ENCODE assay signal across 23 cellular contexts in genomic region chr22:40955516-40955915, GRCh38. TPM values are rescaled to one million over a fixed set of nuclear protein-coding genes. Genes with fewer than 3 reads are reported as not detected.
DNase-seq lines count a peak whose midpoint lies in the region; FAIRE-seq and TF ChIP-seq lines count a peak whose summit lies in the region.
"Had no signal": no experiment of that assay in that cellular context is flagged by ENCODE, and none has a peak within 500 bp of the region (broad histone marks: within the 10 kb centered on the region; RNA-seq: fewer than 3 reads in every experiment).

No MANE protein-coding gene starts in this region.

- WGBS in GM23248 (ENCODE audit: low coverage in 1 of 2, low lambda C conversion rate in 2 of 2, missing lambda C conversion rate in 2 of 2), 2 experiments, result 6 to 11% methylated on average over 2 of the region's 2 CpGs

- TF ChIP-seq CTCF in AG09319 (IDR thresholded peaks at IDR 0.05; ENCODE audit: low read depth, low read length), result no peak
- TF ChIP-seq CTCF in fibroblast of the aortic adventitia (IDR thresholded peaks at IDR 0.05; ENCODE audit: insufficient read depth, low read length), result no peak

- FAIRE-seq in frontal cortex (lab: Jason Lieb, UNC), result no peak

- peak; percentile 20 for DNase-seq in AG09319 (ENCODE audit: extremely low read depth, low read depth)
- DNase-seq in GM23248, result peak; percentile 81
- peak; percentile 88 for DNase-seq in adipocyte (ENCODE audit: low read depth)
- peak; percentile 62 for DNase-seq in fibroblast of the aortic adventitia (ENCODE audit: low read depth)
- no peak for DNase-seq in retina
- no peak for DNase-seq in ureter (ENCODE audit: low spot score)
- no peak for DNase-seq in activated CD4-positive, CD25-positive, alpha-beta regulatory T cell treated with anti-CD3 and anti-CD28 coated beads, Interleukin-2, amount 50 U/mL, for 72 hours
- DNase-seq in frontal cortex (ENCODE audit: low spot score in 2 of 2), result no peak
- DNase-seq: activated CD4-positive, alpha-beta T cell treated with anti-CD3 and anti-CD28 coated beads for 48 hours; activated CD8-positive, alpha-beta memory T cell treated with anti-CD3 and anti-CD28 coated beads, Interleukin-2, amount 10 ng/mL, durations not matched to agents 7 days and 5 days; CD8-positive, alpha-beta memory T cell; colonic mucosa; DMS79; endodermal cell; foreskin melanocyte; HCEC 1CT; naive thymus-derived CD4-positive, alpha-beta T cell; NCI-H187; NCI-H2227 treated with DMSO at 0.1 percent for 48 hours; NCI-H82; SHP77 treated with DMSO at 0.1 percent for 48 hours; stimulated activated naive CD4-positive, alpha-beta T cell; T-helper 1 cell had no signal

- peaks cover 22% of the 10 kb centered on the region for H3F3A ChIP-seq in GM23248 (ENCODE audit: insufficient read depth)

- H4K20me1 ChIP-seq in GM23248 (ENCODE audit: insufficient read depth), result no peaks in the 10 kb centered on the region

- H3K27ac ChIP-seq in GM23248, result peak overlapping the region; percentile 55
- H3K27ac ChIP-seq: colonic mucosa had no signal

- H3K9ac ChIP-seq in GM23248 (no peak overlapping the region), adipocyte (ENCODE audit: low read length) (no peak overlapping the region)

- H3K4me2 ChIP-seq in GM23248 (ENCODE audit: unreplicated experiment), result peak overlapping the region; percentile 19

- H3K9me3 ChIP-seq in GM23248 (ENCODE audit: low read depth) (no peaks in the 10 kb centered on the region), adipocyte (ENCODE audit: control insufficient read depth, low read length) (no peaks in the 10 kb centered on the region)
- H3K9me3 ChIP-seq: colonic mucosa had no signal

- H3K4me1 ChIP-seq in GM23248 (ENCODE audit: insufficient read depth) (peaks cover 24% of the 10 kb centered on the region), adipocyte (ENCODE audit: control insufficient read depth, insufficient read depth, low read length) (peaks cover 27% of the 10 kb centered on the region)

- H2AFZ ChIP-seq in GM23248, result no peak overlapping the region

- H3K27me3 ChIP-seq in GM23248 (replicated peaks; ENCODE audit: insufficient read depth), result no peaks in the 10 kb centered on the region
- no peaks in the 10 kb centered on the region for H3K27me3 ChIP-seq in adipocyte (replicated peaks; ENCODE audit: control insufficient read depth, insufficient read depth, low read length)
- H3K27me3 ChIP-seq: colonic mucosa had no signal

- H3K36me3 ChIP-seq in GM23248 (ENCODE audit: low read depth) (peaks cover 14% of the 10 kb centered on the region; the same call in 1 of the 2 replicates), adipocyte (ENCODE audit: control insufficient read depth, insufficient read depth, low read length, severe bottlenecking) (peaks cover 25% of the 10 kb centered on the region)
- H3K36me3 ChIP-seq: colonic mucosa had no signal

- in situ Hi-C loops in GM23248 (cut with MboI), result no loop called here

- H3K79me2 ChIP-seq in GM23248 (ENCODE audit: insufficient read depth), result peaks cover 87% of the 10 kb centered on the region

- no peaks in the 10 kb centered on the region for H3K9me2 ChIP-seq in GM23248 (ENCODE audit: insufficient read depth)

- no peak overlapping the region for H3K4me3 ChIP-seq in GM23248
- H3K4me3 ChIP-seq in adipocyte (ENCODE audit: low read length), result peak overlapping the region; percentile 15
- no peak overlapping the region for H3K4me3 ChIP-seq in fibroblast of the aortic adventitia (ENCODE audit: low read depth, low read length)
- H3K4me3 ChIP-seq: colonic mucosa had no signal

RNA-seq across cellular contexts. Expression of gene RBX1, which starts 4.3 kb away (rescaled TPM):
- total RNA-seq in GM23248 (2014; rRNA removed; shearing (Covaris generic)), result 34.8 and 45.9 TPM in 2 replicates
- 203 and 222 TPM in 2 replicates for polyA plus RNA-seq in GM23248 (2016; fragmentation: Nextera tagmentation; extraction: Ambion mirVana)
- total RNA-seq in fibroblast of the aortic adventitia (ENCODE audit: low replicate concordance) (12.8 and 73.1 TPM in 2 replicates), ureter (51.7 TPM), frontal cortex (96.2 TPM)

Comparison
In these comparisons a context has a peak if more than half of its experiments do, and no peak if none do; other contexts are left out.
1. DNase-seq: peak in AG09319 (single experiment), GM23248 (single experiment), adipocyte (single experiment) and fibroblast of the aortic adventitia (single experiment); none in retina (single experiment), ureter (single experiment), activated CD4-positive, CD25-positive, alpha-beta regulatory T cell treated with anti-CD3 and anti-CD28 coated beads, Interleukin-2, amount 50 U/mL, for 72 hours (single experiment) and frontal cortex (0 of 2).